Comparison of ENCODE assay signal across 13 cellular contexts in genomic region chr2:53593891-53594585, GRCh38.
DNase-seq lines count a peak whose midpoint lies in the region; ATAC-seq and TF ChIP-seq lines count a peak whose summit lies in the region.
"Had no signal": no experiment of that assay in that cellular context is flagged by ENCODE, and none has a peak within 500 bp of the region (broad histone marks: within the 10 kb centered on the region; RNA-seq: fewer than 3 reads in every experiment).

No MANE protein-coding gene starts in this region.

- H3K36me3 ChIP-seq in mammary epithelial cell (ENCODE audit: insufficient read depth, low read length): no peaks in the 10 kb centered on the region
- no peaks in the 10 kb centered on the region for H3K36me3 ChIP-seq in upper lobe of right lung

- H3K4me3 ChIP-seq in mammary epithelial cell (replicated peaks in 1 of 3; ENCODE audit: insufficient read depth in 1 of 3, low read depth in 2 of 3, low read length in 3 of 3) (no peak overlapping the region), upper lobe of right lung (no peak overlapping the region)
- H3K4me3 ChIP-seq: coronary artery had no signal

- H2AFZ ChIP-seq in mammary epithelial cell (ENCODE audit: low read depth, low read length): peak overlapping the region; percentile 58

- H3K27ac ChIP-seq in mammary epithelial cell (ENCODE audit: insufficient read depth, low read depth, low read length) (no peak overlapping the region), upper lobe of right lung (no peak overlapping the region)
- H3K27ac ChIP-seq: coronary artery had no signal

- no TSS peak for BruUV-seq in mammary epithelial cell (replicated peaks; lab: Mats Ljungman, UMichigan)

- H3K27ac Mint-ChIP-seq in osteocyte (ENCODE audit: unreplicated experiment): no peak overlapping the region
- H3K27ac Mint-ChIP-seq: activated CD4-positive, alpha-beta T cell treated with anti-CD3 and anti-CD28 coated beads for 36 hours; IgD-negative memory B cell had no signal

- H3K36me3 Mint-ChIP-seq in osteocyte (ENCODE audit: unreplicated experiment): no peaks in the 10 kb centered on the region
- H3K36me3 Mint-ChIP-seq: IgD-negative memory B cell had no signal

- H3K4me3 Mint-ChIP-seq in osteocyte (ENCODE audit: unreplicated experiment): no peak overlapping the region
- H3K4me3 Mint-ChIP-seq: activated CD4-positive, alpha-beta T cell treated with anti-CD3 and anti-CD28 coated beads for 36 hours; IgD-negative memory B cell had no signal

- H3K4me1 ChIP-seq in mammary epithelial cell (ENCODE audit: insufficient read depth, low read length) (no peaks in the 10 kb centered on the region), upper lobe of right lung (no peaks in the 10 kb centered on the region)

- dilution Hi-C loops in mammary epithelial cell (cut with HindIII; ENCODE audit: low sequenced_read_pairs): no loop called here

- TF ChIP-seq CTCF in mammary epithelial cell (conservative IDR thresholded peaks at IDR 0.05 in 1 of 2, IDR thresholded peaks at IDR 0.05 in 1 of 2; ENCODE audit: extremely low read depth in 1 of 2, insufficient read depth in 1 of 2, low read depth in 1 of 2, low read length in 2 of 2) (no peak), osteocyte (IDR thresholded peaks at IDR 0.05) (no peak), upper lobe of right lung (IDR thresholded peaks at IDR 0.05) (no peak)

- H3K79me2 ChIP-seq in mammary epithelial cell (ENCODE audit: insufficient read depth, low read length): no peaks in the 10 kb centered on the region

- CTCF ChIA-PET in mammary epithelial cell (lab: Charles Lee; ENCODE audit: low non-redundant PET): no interaction called here

- H3K4me2 ChIP-seq in mammary epithelial cell (ENCODE audit: insufficient read depth, low read depth, low read length): peak overlapping the region; percentile 33

- no peak overlapping the region for H3K9ac ChIP-seq in mammary epithelial cell (ENCODE audit: insufficient read depth, low read length)

- in situ Hi-C loops in mammary epithelial cell (cut with MboI; ENCODE audit: low sequenced_read_pairs in 2 of 2): no loop called here

- DNase-seq in GM03348 (ENCODE audit: low spot score): peak; percentile 41
- DNase-seq in NCI-H1105 treated with DMSO at 0.1 percent for 48 hours (lab: John Stamatoyannopoulos, UW): peak; percentile 49
- peak; percentile 64 for DNase-seq in mammary epithelial cell
- peak; percentile 47 for DNase-seq in non-pigmented ciliary epithelial cell (ENCODE audit: low read depth)
- no peak for DNase-seq in osteocyte (ENCODE audit: extremely low spot score, unreplicated experiment)
- no peak for DNase-seq in SKM-1 (lab: John Stamatoyannopoulos, UW; ENCODE audit: unreplicated experiment)
- DNase-seq in NCI-H510A treated with DMSO at 0.1 percent for 48 hours (lab: John Stamatoyannopoulos, UW): no peak
- DNase-seq in upper lobe of right lung: no peak
- DNase-seq: activated CD4-positive, alpha-beta T cell treated with anti-CD3 and anti-CD28 coated beads for 36 hours; Right ventricle myocardium superior; stimulated activated naive CD8-positive, alpha-beta T cell treated with anti-CD3 and anti-CD28 coated beads, Interleukin-15, Interleukin-2, amounts not matched to agents 100 U/mL and 50 U/mL, for 24 hours had no signal

- no peak for ATAC-seq in upper lobe of right lung
- ATAC-seq: activated CD4-positive, alpha-beta T cell treated with anti-CD3 and anti-CD28 coated beads for 36 hours; stimulated activated naive CD8-positive, alpha-beta T cell treated with anti-CD3 and anti-CD28 coated beads, Interleukin-15, Interleukin-2, amounts not matched to agents 100 U/mL and 50 U/mL, for 24 hours had no signal

- peaks cover 7% of the 10 kb centered on the region for H3K4me1 Mint-ChIP-seq in osteocyte (ENCODE audit: unreplicated experiment)
- H3K4me1 Mint-ChIP-seq: activated CD4-positive, alpha-beta T cell treated with anti-CD3 and anti-CD28 coated beads for 36 hours; IgD-negative memory B cell had no signal

- H3K27me3 ChIP-seq in mammary epithelial cell (ENCODE audit: insufficient read depth, low read length) (no peaks in the 10 kb centered on the region), upper lobe of right lung (no peaks in the 10 kb centered on the region)

- intact Hi-C loops in mammary epithelial cell (cut with micrococcal nuclease): no loop called here
- intact Hi-C loops in upper lobe of right lung (cut with DNase I): no loop called here

- no peaks in the 10 kb centered on the region for H3K9me3 ChIP-seq in mammary epithelial cell (replicated peaks; ENCODE audit: insufficient read depth, low read length)
- H3K9me3 ChIP-seq in upper lobe of right lung: no peaks in the 10 kb centered on the region

- WGBS in mammary epithelial cell (ENCODE audit: low coverage, missing lambda C conversion rate): 32% methylated on average over 4 of the region's 5 CpGs

- peaks cover 10% of the 10 kb centered on the region for H3K27me3 Mint-ChIP-seq in osteocyte (ENCODE audit: unreplicated experiment)

- no peaks in the 10 kb centered on the region for H4K20me1 ChIP-seq in mammary epithelial cell (ENCODE audit: insufficient read depth, low read length)

- H3K9me3 Mint-ChIP-seq in osteocyte (ENCODE audit: unreplicated experiment): no peaks in the 10 kb centered on the region

Comparison
In these comparisons a context has a peak if more than half of its experiments do, and no peak if none do; other contexts are left out.
1. DNase-seq: peak in GM03348 (single experiment), NCI-H1105 treated with DMSO at 0.1 percent for 48 hours (single experiment), mammary epithelial cell (single experiment) and non-pigmented ciliary epithelial cell (single experiment); none in osteocyte (single experiment), SKM-1 (single experiment), NCI-H510A treated with DMSO at 0.1 percent for 48 hours (single experiment) and upper lobe of right lung (single experiment).